ENCODE assay signal across 11 cellular contexts in the genomic region with DNA sequence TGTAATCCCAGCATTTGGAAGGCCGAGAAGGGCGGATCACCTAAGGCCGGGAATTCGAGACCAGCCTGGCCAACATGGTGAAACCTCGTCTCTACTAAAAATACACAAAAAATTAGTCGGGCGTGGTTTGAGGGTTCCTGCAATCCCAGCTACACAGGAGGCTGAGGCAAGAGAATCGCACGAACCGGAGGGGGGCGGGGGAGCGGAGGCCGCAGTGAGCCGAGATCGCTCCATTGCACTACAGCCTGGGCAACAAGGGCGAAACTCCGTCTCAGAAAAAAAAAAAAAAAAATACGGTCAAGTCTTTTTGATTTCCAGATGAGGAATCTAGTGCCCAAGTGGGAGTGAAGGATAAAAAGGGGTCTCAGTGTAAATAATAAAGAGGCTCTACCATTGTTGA.
"Had no signal": no experiment of that assay in that cellular context is flagged by ENCODE, and none has a peak within 500 bp of the region (broad histone marks: within the 10 kb centered on the region; RNA-seq: fewer than 3 reads in every experiment).

No MANE protein-coding gene starts in this region.

- DNase-seq: GM23248, GOT3, H7, H9, HCEC 1CT, HFFc6 had no signal

- H3K4me3 ChIP-seq: GM23248, GM23338, HAP-1 had no signal

- H2AFZ ChIP-seq: GM23248, GM23338 had no signal

- H3K9me3 ChIP-seq: HAP-1 had no signal

- H3K4me2 ChIP-seq: GM23338 had no signal

- H3K27ac ChIP-seq: GM23248 had no signal

- FAIRE-seq: H1, H54 had no signal

- H3K9ac ChIP-seq: GM23248 had no signal

- H3K36me3 ChIP-seq: HAP-1 had no signal

- H3K4me1 ChIP-seq: HAP-1 had no signal

- ATAC-seq: GM23338, HCT116 had no signal
